Comparison of ENCODE assay signal across 8 cellular contexts in the genomic region with DNA sequence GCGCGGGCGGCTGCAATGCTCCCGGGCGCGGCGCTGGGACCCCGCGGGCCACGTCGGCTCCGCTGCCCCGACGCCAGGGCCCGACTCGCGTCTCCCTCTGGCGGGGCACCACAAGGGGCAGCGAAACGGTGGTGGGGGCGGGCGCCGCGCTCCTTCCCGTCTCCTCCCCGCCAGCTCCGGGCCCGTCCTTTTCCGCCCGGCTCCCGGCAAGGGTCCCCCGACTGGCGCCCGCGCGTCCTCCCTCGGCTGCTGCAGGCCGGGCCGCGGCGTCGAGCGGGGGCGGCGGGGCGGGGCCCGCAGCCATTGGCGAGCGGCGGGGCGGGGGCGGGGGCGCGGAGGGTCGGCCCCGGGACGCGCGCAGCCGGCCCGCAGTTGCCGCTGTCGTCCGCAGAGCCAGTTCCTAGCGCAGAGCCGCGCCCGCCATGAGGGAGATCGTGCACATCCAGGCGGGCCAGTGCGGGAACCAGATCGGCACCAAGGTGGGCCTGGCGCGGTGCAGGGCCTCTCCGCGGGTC. TPM values are rescaled to one million over a fixed set of nuclear protein-coding genes. Genes with fewer than 3 reads are reported as not detected.
DNase-seq lines count a peak whose midpoint lies in the region; ATAC-seq, FAIRE-seq and TF ChIP-seq lines count a peak whose summit lies in the region.

A gene (plus strand): TSS at position 371 of the 515 bp plus-strand sequence. CDS start 52 bp downstream, at position 423.

- POLR2A ChIA-PET in PC-9 (lab: Charles Lee; ENCODE audit: unreplicated experiment): no interaction called here

- H3K9me1 ChIP-seq in keratinocyte (ENCODE audit: control insufficient read depth, extremely low read depth, insufficient read depth, low read length): no peaks in the 10 kb centered on the region

- H3K9me3 ChIP-seq in BLaER1 (peaks cover 26% of the 10 kb centered on the region), PC-9 (ENCODE audit: insufficient read depth, low read depth) (peaks cover 4% of the 10 kb centered on the region; the same call in 1 of the 2 replicates), keratinocyte (ENCODE audit: control insufficient read depth, low read depth, low read length) (no peaks in the 10 kb centered on the region)

- peak; percentile 66 for ATAC-seq in GM18868 (IDR thresholded peaks at IDR 0.05; ENCODE audit: unreplicated experiment)
- ATAC-seq in HG03095 (IDR thresholded peaks at IDR 0.05; ENCODE audit: unreplicated experiment): peak; percentile 59

- H2AFZ ChIP-seq in PC-9: peak within 1 kb of the TSS; percentile 88
- peak within 1 kb of the TSS; percentile 22 for H2AFZ ChIP-seq in keratinocyte (ENCODE audit: control insufficient read depth, low read length)

- peak within 1 kb of the TSS; percentile 94 for H3K9ac ChIP-seq in BLaER1
- H3K9ac ChIP-seq in keratinocyte (ENCODE audit: control insufficient read depth, extremely low read depth, insufficient read depth, low read length): peak within 1 kb of the TSS; percentile 98

- CTCF ChIA-PET in PC-9 (lab: Charles Lee): interaction anchor here (1.0 kb wide), 1 partner anchor 36 kb away, joined by 4 read pairs; no protein-coding TSS in a partner anchor

- H3K36me3 ChIP-seq in BLaER1 (peaks cover 28% of the 10 kb centered on the region), PC-9 (ENCODE audit: low read depth) (no peaks in the 10 kb centered on the region), bronchial epithelial cell (ENCODE audit: control insufficient read depth, insufficient read depth, low read length) (peaks cover 11% of the 10 kb centered on the region), keratinocyte (ENCODE audit: control insufficient read depth in 2 of 2, extremely low read depth in 1 of 2, insufficient read depth in 2 of 2, low read length in 2 of 2) (peaks cover 9 to 29% of the 10 kb centered on the region in 2 experiments)

- H3K4me3 ChIP-seq in BLaER1 (peak within 1 kb of the TSS; percentile 99), PC-9 (peak within 1 kb of the TSS; percentile 87), bronchial epithelial cell (ENCODE audit: low read depth, low read length) (peak within 1 kb of the TSS; percentile 84), keratinocyte (ENCODE audit: control insufficient read depth in 2 of 3, extremely low read depth in 1 of 3, insufficient read depth in 2 of 3, low read depth in 1 of 3, low read length in 3 of 3) (peak within 1 kb of the TSS; percentile 80 to 89 (median 83))

- no peaks in the 10 kb centered on the region for H3K9me2 ChIP-seq in PC-9 (ENCODE audit: insufficient read depth)

- DNase-seq in PC-9 (peak in 1 of 2 experiments; percentile 60), bronchial epithelial cell (ENCODE audit: low read depth) (peak; percentile 44), keratinocyte (ENCODE audit: low read depth, low spot score) (no peak), GF-D8 (lab: John Stamatoyannopoulos, UW) (no peak)
- peak; percentile 27 for DNase-seq in stimulated activated CD8-positive, alpha-beta memory T cell treated with anti-CD3 and anti-CD28 coated beads, Interleukin-4, amount 100 ng/mL, for 24 hours (ENCODE audit: low read depth)

- peaks cover 4% of the 10 kb centered on the region; the same call in 1 of the 2 replicates for H3F3A ChIP-seq in PC-9 (ENCODE audit: insufficient read depth, low read depth)

- intact Hi-C loops in PC-9 (cut with micrococcal nuclease; ENCODE audit: unreplicated experiment): loop anchor here (1.0 kb wide), 1 partner anchor 20 kb away; no protein-coding TSS in a partner anchor

- 0 out of 2 replicates have a peak, but pooled peaks cover 6% of the 10 kb centered on the region for H4K20me1 ChIP-seq in BLaER1
- H4K20me1 ChIP-seq in PC-9 (ENCODE audit: insufficient read depth): no peaks in the 10 kb centered on the region
- H4K20me1 ChIP-seq in keratinocyte (ENCODE audit: control insufficient read depth, extremely low read depth, insufficient read depth, low read length): no peaks in the 10 kb centered on the region

- dilution Hi-C loops in keratinocyte (cut with MboI; ENCODE audit: extremely low pct_ligation_motif_present, low sequenced_read_pairs): no loop called here

- BruUV-seq in PC-9 (replicated peaks; lab: Mats Ljungman, UMichigan): no TSS peak

- H3K4me1 ChIP-seq in BLaER1 (peaks cover 34% of the 10 kb centered on the region), PC-9 (replicated peaks; ENCODE audit: insufficient read depth) (0 out of 2 replicates have a peak, but pooled peaks cover 6% of the 10 kb centered on the region), keratinocyte (ENCODE audit: control insufficient read depth, extremely low read depth, insufficient read depth, low read length) (peaks cover 27% of the 10 kb centered on the region)

- peak within 1 kb of the TSS; percentile 95 for H3K27ac ChIP-seq in BLaER1
- no peak within 1 kb of the TSS for H3K27ac ChIP-seq in PC-9
- H3K27ac ChIP-seq in keratinocyte (ENCODE audit: control insufficient read depth, insufficient read depth, low read length): peak within 1 kb of the TSS; percentile 96

- FAIRE-seq in bronchial epithelial cell (lab: Jason Lieb, UNC) (no peak), keratinocyte (lab: Jason Lieb, UNC) (no peak)

- H3K27me3 ChIP-seq in BLaER1: no peaks in the 10 kb centered on the region
- no peaks in the 10 kb centered on the region for H3K27me3 ChIP-seq in PC-9 (ENCODE audit: insufficient read depth, low read depth)
- H3K27me3 ChIP-seq in bronchial epithelial cell (ENCODE audit: control insufficient read depth, insufficient read depth, low read length): no peaks in the 10 kb centered on the region
- H3K27me3 ChIP-seq in keratinocyte (ENCODE audit: control insufficient read depth, extremely low read depth, insufficient read depth, low read length): no peaks in the 10 kb centered on the region

- H3K79me2 ChIP-seq in PC-9 (ENCODE audit: low read depth): no peaks in the 10 kb centered on the region
- peaks cover 39% of the 10 kb centered on the region for H3K79me2 ChIP-seq in keratinocyte (ENCODE audit: control insufficient read depth, insufficient read depth, low read length)

- H3K4me2 ChIP-seq in BLaER1: peak within 1 kb of the TSS; percentile 80
- H3K4me2 ChIP-seq in PC-9: peak within 1 kb of the TSS; percentile 80
- peak within 1 kb of the TSS; percentile 100 for H3K4me2 ChIP-seq in keratinocyte (ENCODE audit: control insufficient read depth, extremely low read depth, insufficient read depth, low read depth, low read length)

- TF ChIP-seq CTCF in PC-9 (conservative IDR thresholded peaks at IDR 0.05) (no peak), bronchial epithelial cell (IDR thresholded peaks at IDR 0.05; ENCODE audit: insufficient read depth, low read length, severe bottlenecking) (no peak), keratinocyte (optimal IDR thresholded peaks at IDR 0.05 in 1 of 3, IDR thresholded peaks at IDR 0.05 in 1 of 3, conservative IDR thresholded peaks at IDR 0.05 in 1 of 3; ENCODE audit: extremely low read depth in 1 of 3, insufficient read depth in 2 of 3, low read length in 3 of 3) (peak in 1 of 3 experiments; percentile 26)

RNA-seq across cellular contexts. Expression of the gene that starts here (rescaled TPM):
- 42.2 and 47.9 TPM in 2 replicates for total RNA-seq in PC-9 (2021)
- total RNA-seq in bronchial epithelial cell: 468 and 922 TPM in 2 replicates
- polyA plus RNA-seq in keratinocyte: 479 to 701 TPM (median 598 TPM) in 3 replicates
- 90.6 TPM for polyA plus RNA-seq in keratinocyte (2011; ENCODE audit: low read depth)
- 405 and 737 TPM in 2 replicates for polyA plus RNA-seq in keratinocyte (2011; cell fraction: cytosol; rRNA removed)
- 443 and 589 TPM in 2 replicates for polyA plus RNA-seq in keratinocyte (2011; cell fraction: nucleus; rRNA removed)
- polyA plus RNA-seq in keratinocyte (2012; ENCODE audit: low replicate concordance): 202 and 788 TPM in 2 replicates
- 445 to 619 TPM (median 547 TPM) in 3 replicates for polyA minus RNA-seq in keratinocyte
- 1,165 TPM for polyA minus RNA-seq in keratinocyte (2011; cell fraction: cytosol; rRNA and poly(A)+ RNA removed)
- polyA minus RNA-seq in keratinocyte (2011; cell fraction: nucleus; rRNA and poly(A)+ RNA removed): 338 and 341 TPM in 2 replicates

Comparison
In these comparisons a context has a peak if more than half of its experiments do, and no peak if none do; other contexts are left out.
1. DNase-seq: peak in bronchial epithelial cell (single experiment) and stimulated activated CD8-positive, alpha-beta memory T cell treated with anti-CD3 and anti-CD28 coated beads, Interleukin-4, amount 100 ng/mL, for 24 hours (single experiment); none in keratinocyte (single experiment) and GF-D8 (single experiment).
2. Peak in every context shown above with its lines, with median percentiles within 50 percentile points of each other: H3K4me2 ChIP-seq and H3K4me3 ChIP-seq.